ENCODE assay signal across 8 cellular contexts in the genomic region with DNA sequence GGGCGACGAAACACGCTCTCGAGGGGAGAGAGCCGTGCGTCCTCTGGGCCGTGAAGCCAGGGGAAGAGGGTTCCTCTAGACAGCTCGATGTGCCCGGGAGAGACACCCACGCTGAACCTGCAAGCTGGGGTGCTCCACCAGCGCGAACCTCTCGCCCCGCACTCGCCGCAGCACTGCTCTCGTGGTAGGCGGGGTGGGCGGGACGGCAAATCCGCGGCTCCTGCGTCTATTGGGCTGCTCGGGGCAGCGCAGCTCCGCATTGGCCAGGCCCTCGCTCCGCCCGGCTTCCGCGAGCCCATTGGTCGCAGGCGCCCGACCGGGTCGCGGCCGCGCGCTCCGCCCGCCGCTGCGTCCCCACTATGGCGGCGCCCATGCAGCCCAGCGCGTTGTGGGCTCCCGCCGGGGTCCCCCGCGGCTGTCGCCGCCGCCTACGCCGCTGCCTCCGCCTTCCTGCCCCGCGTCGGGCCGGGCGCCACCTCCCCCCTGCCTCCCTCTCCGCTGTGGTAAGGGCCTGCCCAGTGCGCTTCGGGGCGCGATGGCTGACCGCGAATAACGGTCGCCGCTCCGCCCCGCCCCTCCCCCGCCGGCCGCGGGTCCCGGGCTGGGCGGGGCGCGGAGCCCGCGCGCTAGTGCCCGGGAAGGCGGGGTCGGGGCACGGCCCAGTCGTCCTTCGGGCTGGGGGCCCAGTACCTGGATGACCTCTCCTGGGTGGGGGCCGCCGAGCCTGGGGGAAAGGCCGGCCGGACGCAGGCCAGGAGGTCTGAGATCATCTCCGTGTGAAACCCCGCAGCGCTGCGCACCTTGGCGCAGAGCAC. TPM values are rescaled to one million over a fixed set of nuclear protein-coding genes. Genes with fewer than 3 reads are reported as not detected.
A peak's percentile ranks its signal among the peaks of the same experiment; 100 is the strongest.
DNase-seq lines count a peak whose midpoint lies in the region; ATAC-seq and TF ChIP-seq lines count a peak whose summit lies in the region.

Gene ST3GAL3 (plus strand): TSS at position 346 of the 815 bp plus-strand sequence. CDS start 28,727 bp downstream, outside the sequence.

- no peak for TF ChIP-seq CTCF in GM12864 (IDR thresholded peaks at IDR 0.05; ENCODE audit: low read depth, low read length, missing control alignments)
- no peak for TF ChIP-seq CTCF in SU-DHL-6 (IDR thresholded peaks at IDR 0.05; ENCODE audit: insufficient read depth, low read length, poor library complexity, severe bottlenecking)
- no peak for TF ChIP-seq CTCF in parathyroid adenoma (IDR thresholded peaks at IDR 0.05)
- no peak for TF ChIP-seq CTCF in tibial artery (IDR thresholded peaks at IDR 0.05)

- H4K20me1 ChIP-seq in SU-DHL-6 (ENCODE audit: low read depth, low read length): no peaks in the 10 kb centered on the region

- H3K36me3 ChIP-seq in SU-DHL-6 (ENCODE audit: low read length): no peaks in the 10 kb centered on the region
- H3K36me3 ChIP-seq in parathyroid adenoma (ENCODE audit: control insufficient read depth, insufficient read depth, low read length): no peaks in the 10 kb centered on the region
- peaks cover 23 to 35% (median 30%) of the 10 kb centered on the region in 3 donors for H3K36me3 ChIP-seq in tibial artery

- no peaks in the 10 kb centered on the region for H3K9me3 Mint-ChIP-seq in activated naive CD8-positive, alpha-beta T cell treated with anti-CD3 and anti-CD28 coated beads, Interleukin-2, amount 10 ng/mL, durations not matched to agents 7 days and 5 days

- H3K27ac ChIP-seq in SU-DHL-6 (ENCODE audit: low read depth, low read length): peak within 1 kb of the TSS; percentile 73
- H3K27ac ChIP-seq in parathyroid adenoma: no peak within 1 kb of the TSS
- H3K27ac ChIP-seq in tibial artery: peak within 1 kb of the TSS; percentile 79 to 81

- peaks cover 11% of the 10 kb centered on the region for H3F3A ChIP-seq in SU-DHL-6 (ENCODE audit: insufficient read depth)

- H3K4me2 ChIP-seq in SU-DHL-6 (ENCODE audit: low read depth, low read length, poor library complexity, severe bottlenecking) (peak within 1 kb of the TSS; percentile 88), parathyroid adenoma (ENCODE audit: low read length) (peak within 1 kb of the TSS; percentile 91)

- H3K4me1 ChIP-seq in parathyroid adenoma (no peaks in the 10 kb centered on the region), tibial artery (peaks cover 0 to 20% (median 14%) of the 10 kb centered on the region in 4 donors)

- peak; percentile 92 for ATAC-seq in HG02642 (IDR thresholded peaks at IDR 0.05; ENCODE audit: poor library complexity, unreplicated experiment)
- ATAC-seq in activated naive CD8-positive, alpha-beta T cell treated with anti-CD3 and anti-CD28 coated beads, Interleukin-2, amount 10 ng/mL, durations not matched to agents 7 days and 5 days (ENCODE audit: low read depth): peak; percentile 98
- ATAC-seq in Right ventricle myocardium superior (ENCODE audit: poor library complexity): peak; percentile 98

- H3K4me3 ChIP-seq in GM12864 (ENCODE audit: low read depth, low read length) (peak within 1 kb of the TSS; percentile 89), SU-DHL-6 (ENCODE audit: insufficient read depth, low read length, poor library complexity, severe bottlenecking) (peak within 1 kb of the TSS; percentile 91), parathyroid adenoma (ENCODE audit: low read depth, low read length) (peak within 1 kb of the TSS; percentile 64), tibial artery (peak within 1 kb of the TSS; percentile 87 to 89)

- H3K27me3 ChIP-seq in SU-DHL-6 (ENCODE audit: low read length): no peaks in the 10 kb centered on the region
- H3K27me3 ChIP-seq in parathyroid adenoma (ENCODE audit: control insufficient read depth, insufficient read depth, low read length): no peaks in the 10 kb centered on the region
- H3K27me3 ChIP-seq in tibial artery: no peaks in the 10 kb centered on the region

- no peaks in the 10 kb centered on the region for H3K9me2 ChIP-seq in SU-DHL-6 (replicated peaks; ENCODE audit: insufficient read depth, low read length)

- POLR2A ChIA-PET in activated naive CD8-positive, alpha-beta T cell treated with anti-CD3 and anti-CD28 coated beads, Interleukin-2, amount 10 ng/mL, durations not matched to agents 7 days and 5 days (lab: Charles Lee): interaction anchor here (0.5 to 2.8 kb wide), 11 partner anchors 8 to 268 kb away, joined by 3 to 35 read pairs (median 4); partner anchors contain the start of genes ATP6V0B, IPO13 and KDM4A

- H3K9ac ChIP-seq in SU-DHL-6 (ENCODE audit: low read length) (peak within 1 kb of the TSS; percentile 92), parathyroid adenoma (no peak within 1 kb of the TSS)

- no peaks in the 10 kb centered on the region for H3K27me3 Mint-ChIP-seq in activated naive CD8-positive, alpha-beta T cell treated with anti-CD3 and anti-CD28 coated beads, Interleukin-2, amount 10 ng/mL, durations not matched to agents 7 days and 5 days

- H3K36me3 Mint-ChIP-seq in activated naive CD8-positive, alpha-beta T cell treated with anti-CD3 and anti-CD28 coated beads, Interleukin-2, amount 10 ng/mL, durations not matched to agents 7 days and 5 days: peaks cover 21% of the 10 kb centered on the region

- peak within 1 kb of the TSS; percentile 45 for H2AFZ ChIP-seq in SU-DHL-6 (ENCODE audit: low read depth, low read length, severe bottlenecking)
- peak within 1 kb of the TSS; percentile 69 for H2AFZ ChIP-seq in parathyroid adenoma

- H3K4me3 Mint-ChIP-seq in activated naive CD8-positive, alpha-beta T cell treated with anti-CD3 and anti-CD28 coated beads, Interleukin-2, amount 10 ng/mL, durations not matched to agents 7 days and 5 days: peak within 1 kb of the TSS; percentile 94

- H3K79me2 ChIP-seq in SU-DHL-6 (ENCODE audit: insufficient read depth, low read length) (peaks cover 41% of the 10 kb centered on the region), parathyroid adenoma (no peaks in the 10 kb centered on the region)

- peaks cover 43% of the 10 kb centered on the region for H3K4me1 Mint-ChIP-seq in activated naive CD8-positive, alpha-beta T cell treated with anti-CD3 and anti-CD28 coated beads, Interleukin-2, amount 10 ng/mL, durations not matched to agents 7 days and 5 days

- no peaks in the 10 kb centered on the region for H3K9me3 ChIP-seq in SU-DHL-6 (ENCODE audit: insufficient read depth, low read length)
- H3K9me3 ChIP-seq in parathyroid adenoma (ENCODE audit: control insufficient read depth, low read length): no peaks in the 10 kb centered on the region
- no peaks in the 10 kb centered on the region for H3K9me3 ChIP-seq in tibial artery

- DNase-seq in GM12864 (ENCODE audit: low read depth): peak; percentile 77
- DNase-seq in NCI-H1105 treated with DMSO at 0.1 percent for 48 hours (lab: John Stamatoyannopoulos, UW): peak; percentile 93
- DNase-seq in activated naive CD8-positive, alpha-beta T cell treated with anti-CD3 and anti-CD28 coated beads, Interleukin-2, amount 10 ng/mL, durations not matched to agents 7 days and 5 days: peak; percentile 93
- peak; percentile 96 for DNase-seq in Right ventricle myocardium superior
- peak; percentile 92 to 94 for DNase-seq in tibial artery

- intact Hi-C loops in Right ventricle myocardium superior (cut with DNase I): no loop called here
- intact Hi-C loops in tibial artery (cut with DNase I; ENCODE audit: low total_unique reads): loop anchor here (5.0 kb wide), 1 partner anchor 180 kb away; no protein-coding TSS in a partner anchor

- peak within 1 kb of the TSS; percentile 84 for H3K27ac Mint-ChIP-seq in activated naive CD8-positive, alpha-beta T cell treated with anti-CD3 and anti-CD28 coated beads, Interleukin-2, amount 10 ng/mL, durations not matched to agents 7 days and 5 days

RNA-seq across cellular contexts. Expression of gene ST3GAL3, which starts in this region (rescaled TPM):
- 10 to 100 TPM; 20.8 TPM for total RNA-seq in activated naive CD8-positive, alpha-beta T cell treated with anti-CD3 and anti-CD28 coated beads, Interleukin-2, amount 10 ng/mL, durations not matched to agents 7 days and 5 days
- 24.2 TPM for total RNA-seq in Right ventricle myocardium superior
